ENCODE assay signal across 1 cellular context in the genomic region with DNA sequence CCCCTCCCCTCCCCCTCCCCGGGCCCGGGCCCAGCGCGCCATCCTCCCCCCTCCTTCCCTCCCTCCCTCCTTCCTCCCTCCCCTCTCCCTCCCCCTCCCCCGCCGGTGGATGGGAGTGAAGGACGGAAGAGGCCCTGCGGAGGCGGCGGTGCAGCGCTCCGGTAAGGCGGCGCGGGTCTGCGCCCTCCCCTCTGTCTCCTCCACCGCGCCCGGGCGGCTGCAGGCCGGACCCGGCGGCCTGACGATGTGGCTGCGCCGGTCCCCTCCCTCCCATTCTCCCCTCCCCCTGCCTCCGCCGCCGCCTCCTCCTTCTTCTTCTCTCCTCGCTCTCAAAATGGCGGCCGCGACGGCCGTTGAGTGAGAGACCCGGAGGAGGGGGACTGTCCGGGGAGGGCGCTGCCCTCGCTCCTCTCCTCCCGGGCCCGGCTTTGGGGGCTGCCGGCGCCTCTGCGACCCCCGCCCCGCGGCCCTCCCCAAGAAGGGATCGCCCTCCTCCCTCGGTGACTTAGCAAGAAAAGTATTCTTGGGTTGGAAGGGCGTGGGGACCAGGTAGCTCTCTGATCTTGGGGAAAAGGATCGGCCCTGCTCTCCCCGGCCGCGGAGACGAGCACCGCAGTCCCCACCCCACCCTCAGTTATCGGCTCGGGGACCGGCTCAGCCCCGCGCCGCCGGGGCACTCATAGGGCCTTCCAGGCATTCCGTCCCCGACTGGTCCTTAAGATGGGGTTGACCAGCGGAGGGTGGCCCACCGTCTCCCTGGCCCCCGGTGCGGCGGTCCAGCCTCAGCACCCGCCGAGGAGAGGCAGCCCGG.
TF ChIP-seq lines count a peak whose summit lies in the region.

No MANE protein-coding gene starts in this region.

TF ChIP-seq in HepG2, 621 proteins besides CTCF, POLR2A, EP300 and RAD21 (continued from another document and continues in another):
- TF ChIP-seq, protein P1, sequence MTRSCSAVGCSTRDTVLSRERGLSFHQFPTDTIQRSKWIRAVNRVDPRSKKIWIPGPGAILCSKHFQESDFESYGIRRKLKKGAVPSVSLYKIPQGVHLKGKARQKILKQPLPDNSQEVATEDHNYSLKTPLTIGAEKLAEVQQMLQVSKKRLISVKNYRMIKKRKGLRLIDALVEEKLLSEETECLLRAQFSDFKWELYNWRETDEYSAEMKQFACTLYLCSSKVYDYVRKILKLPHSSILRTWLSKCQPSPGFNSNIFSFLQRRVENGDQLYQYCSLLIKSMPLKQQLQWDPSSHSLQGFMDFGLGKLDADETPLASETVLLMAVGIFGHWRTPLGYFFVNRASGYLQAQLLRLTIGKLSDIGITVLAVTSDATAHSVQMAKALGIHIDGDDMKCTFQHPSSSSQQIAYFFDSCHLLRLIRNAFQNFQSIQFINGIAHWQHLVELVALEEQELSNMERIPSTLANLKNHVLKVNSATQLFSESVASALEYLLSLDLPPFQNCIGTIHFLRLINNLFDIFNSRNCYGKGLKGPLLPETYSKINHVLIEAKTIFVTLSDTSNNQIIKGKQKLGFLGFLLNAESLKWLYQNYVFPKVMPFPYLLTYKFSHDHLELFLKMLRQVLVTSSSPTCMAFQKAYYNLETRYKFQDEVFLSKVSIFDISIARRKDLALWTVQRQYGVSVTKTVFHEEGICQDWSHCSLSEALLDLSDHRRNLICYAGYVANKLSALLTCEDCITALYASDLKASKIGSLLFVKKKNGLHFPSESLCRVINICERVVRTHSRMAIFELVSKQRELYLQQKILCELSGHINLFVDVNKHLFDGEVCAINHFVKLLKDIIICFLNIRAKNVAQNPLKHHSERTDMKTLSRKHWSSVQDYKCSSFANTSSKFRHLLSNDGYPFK (CRISPR knock-in tag; IDR thresholded peaks at IDR 0.05; ENCODE audit: borderline replicate concordance), result peak; percentile 91
- no peak for TF ChIP-seq ZNF572 (CRISPR knock-in tag; IDR thresholded peaks at IDR 0.05)
- TF ChIP-seq ZNF501 (CRISPR knock-in tag; IDR thresholded peaks at IDR 0.05), result 0 out of 2 replicates have a peak, but pooled peaks have one; percentile 40
- peak in 1 of 2 experiments; percentile 41; a peak in 1 of 4 replicates for TF ChIP-seq KLF16 (CRISPR knock-in tag; IDR thresholded peaks at IDR 0.05)
- peak; percentile 21; the same call in 1 of the 2 replicates for TF ChIP-seq ZNF333 (CRISPR knock-in tag; IDR thresholded peaks at IDR 0.05; ENCODE audit: borderline replicate concordance)
- TF ChIP-seq TAF1 (CRISPR knock-in tag; IDR thresholded peaks at IDR 0.05), result peak; percentile 65; the same call in 1 of the 2 replicates
- TF ChIP-seq ZNF564 (CRISPR knock-in tag; IDR thresholded peaks at IDR 0.05), result no peak
- TF ChIP-seq, protein P2, sequence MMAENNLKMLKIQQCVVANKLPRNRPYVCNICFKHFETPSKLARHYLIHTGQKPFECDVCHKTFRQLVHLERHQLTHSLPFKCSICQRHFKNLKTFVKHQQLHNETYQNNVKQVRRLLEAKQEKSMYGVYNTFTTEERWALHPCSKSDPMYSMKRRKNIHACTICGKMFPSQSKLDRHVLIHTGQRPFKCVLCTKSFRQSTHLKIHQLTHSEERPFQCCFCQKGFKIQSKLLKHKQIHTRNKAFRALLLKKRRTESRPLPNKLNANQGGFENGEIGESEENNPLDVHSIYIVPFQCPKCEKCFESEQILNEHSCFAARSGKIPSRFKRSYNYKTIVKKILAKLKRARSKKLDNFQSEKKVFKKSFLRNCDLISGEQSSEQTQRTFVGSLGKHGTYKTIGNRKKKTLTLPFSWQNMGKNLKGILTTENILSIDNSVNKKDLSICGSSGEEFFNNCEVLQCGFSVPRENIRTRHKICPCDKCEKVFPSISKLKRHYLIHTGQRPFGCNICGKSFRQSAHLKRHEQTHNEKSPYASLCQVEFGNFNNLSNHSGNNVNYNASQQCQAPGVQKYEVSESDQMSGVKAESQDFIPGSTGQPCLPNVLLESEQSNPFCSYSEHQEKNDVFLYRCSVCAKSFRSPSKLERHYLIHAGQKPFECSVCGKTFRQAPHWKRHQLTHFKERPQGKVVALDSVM (CRISPR knock-in tag; IDR thresholded peaks at IDR 0.05), result no peak
- TF ChIP-seq ZNF160 (CRISPR knock-in tag; IDR thresholded peaks at IDR 0.05), result peak; percentile 15; the same call in 1 of the 2 replicates
- TF ChIP-seq, protein P3, sequence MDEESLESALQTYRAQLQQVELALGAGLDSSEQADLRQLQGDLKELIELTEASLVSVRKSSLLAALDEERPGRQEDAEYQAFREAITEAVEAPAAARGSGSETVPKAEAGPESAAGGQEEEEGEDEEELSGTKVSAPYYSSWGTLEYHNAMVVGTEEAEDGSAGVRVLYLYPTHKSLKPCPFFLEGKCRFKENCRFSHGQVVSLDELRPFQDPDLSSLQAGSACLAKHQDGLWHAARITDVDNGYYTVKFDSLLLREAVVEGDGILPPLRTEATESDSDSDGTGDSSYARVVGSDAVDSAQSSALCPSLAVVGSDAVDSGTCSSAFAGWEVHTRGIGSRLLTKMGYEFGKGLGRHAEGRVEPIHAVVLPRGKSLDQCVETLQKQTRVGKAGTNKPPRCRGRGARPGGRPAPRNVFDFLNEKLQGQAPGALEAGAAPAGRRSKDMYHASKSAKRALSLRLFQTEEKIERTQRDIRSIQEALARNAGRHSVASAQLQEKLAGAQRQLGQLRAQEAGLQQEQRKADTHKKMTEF (CRISPR knock-in tag; IDR thresholded peaks at IDR 0.05), result peak; percentile 41; the same call in 1 of the 2 replicates
- peak; percentile 57 for TF ChIP-seq KDM2A (CRISPR knock-in tag; IDR thresholded peaks at IDR 0.05; ENCODE audit: borderline replicate concordance, low read depth)
- TF ChIP-seq ZBTB7A (CRISPR knock-in tag; IDR thresholded peaks at IDR 0.05), result no peak
- TF ChIP-seq AGO2 (optimal IDR thresholded peaks at IDR 0.05; ENCODE audit: low read depth, low read length), result peak; percentile 59
- TF ChIP-seq, protein P4, sequence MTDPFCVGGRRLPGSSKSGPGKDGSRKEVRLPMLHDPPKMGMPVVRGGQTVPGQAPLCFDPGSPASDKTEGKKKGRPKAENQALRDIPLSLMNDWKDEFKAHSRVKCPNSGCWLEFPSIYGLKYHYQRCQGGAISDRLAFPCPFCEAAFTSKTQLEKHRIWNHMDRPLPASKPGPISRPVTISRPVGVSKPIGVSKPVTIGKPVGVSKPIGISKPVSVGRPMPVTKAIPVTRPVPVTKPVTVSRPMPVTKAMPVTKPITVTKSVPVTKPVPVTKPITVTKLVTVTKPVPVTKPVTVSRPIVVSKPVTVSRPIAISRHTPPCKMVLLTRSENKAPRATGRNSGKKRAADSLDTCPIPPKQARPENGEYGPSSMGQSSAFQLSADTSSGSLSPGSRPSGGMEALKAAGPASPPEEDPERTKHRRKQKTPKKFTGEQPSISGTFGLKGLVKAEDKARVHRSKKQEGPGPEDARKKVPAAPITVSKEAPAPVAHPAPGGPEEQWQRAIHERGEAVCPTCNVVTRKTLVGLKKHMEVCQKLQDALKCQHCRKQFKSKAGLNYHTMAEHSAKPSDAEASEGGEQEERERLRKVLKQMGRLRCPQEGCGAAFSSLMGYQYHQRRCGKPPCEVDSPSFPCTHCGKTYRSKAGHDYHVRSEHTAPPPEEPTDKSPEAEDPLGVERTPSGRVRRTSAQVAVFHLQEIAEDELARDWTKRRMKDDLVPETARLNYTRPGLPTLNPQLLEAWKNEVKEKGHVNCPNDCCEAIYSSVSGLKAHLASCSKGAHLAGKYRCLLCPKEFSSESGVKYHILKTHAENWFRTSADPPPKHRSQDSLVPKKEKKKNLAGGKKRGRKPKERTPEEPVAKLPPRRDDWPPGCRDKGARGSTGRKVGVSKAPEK (CRISPR knock-in tag; IDR thresholded peaks at IDR 0.05; ENCODE audit: borderline replicate concordance), result no peak
- TF ChIP-seq ZNF235 (CRISPR knock-in tag; IDR thresholded peaks at IDR 0.05; ENCODE audit: borderline replicate concordance), result peak; percentile 84; the same call in 1 of the 2 replicates
- no peak for TF ChIP-seq HHEX (CRISPR knock-in tag; IDR thresholded peaks at IDR 0.05)
- TF ChIP-seq ZNF644 (CRISPR knock-in tag; IDR thresholded peaks at IDR 0.05; ENCODE audit: low read depth), result no peak
- TF ChIP-seq FOXO1 (CRISPR knock-in tag; IDR thresholded peaks at IDR 0.05), result 0 out of 2 replicates have a peak, but pooled peaks have one; percentile 17
- peak; percentile 68 for TF ChIP-seq ASH2L (IDR thresholded peaks at IDR 0.05; ENCODE audit: insufficient read length, low read depth, low read length)
- peak; percentile 39 for TF ChIP-seq PHF8 (CRISPR knock-in tag; IDR thresholded peaks at IDR 0.05)
- TF ChIP-seq PAWR (CRISPR knock-in tag; IDR thresholded peaks at IDR 0.05; ENCODE audit: borderline replicate concordance), result no peak
- TF ChIP-seq GABPB1 (CRISPR knock-in tag; IDR thresholded peaks at IDR 0.05), result peak; percentile 59
- TF ChIP-seq, protein P5, sequence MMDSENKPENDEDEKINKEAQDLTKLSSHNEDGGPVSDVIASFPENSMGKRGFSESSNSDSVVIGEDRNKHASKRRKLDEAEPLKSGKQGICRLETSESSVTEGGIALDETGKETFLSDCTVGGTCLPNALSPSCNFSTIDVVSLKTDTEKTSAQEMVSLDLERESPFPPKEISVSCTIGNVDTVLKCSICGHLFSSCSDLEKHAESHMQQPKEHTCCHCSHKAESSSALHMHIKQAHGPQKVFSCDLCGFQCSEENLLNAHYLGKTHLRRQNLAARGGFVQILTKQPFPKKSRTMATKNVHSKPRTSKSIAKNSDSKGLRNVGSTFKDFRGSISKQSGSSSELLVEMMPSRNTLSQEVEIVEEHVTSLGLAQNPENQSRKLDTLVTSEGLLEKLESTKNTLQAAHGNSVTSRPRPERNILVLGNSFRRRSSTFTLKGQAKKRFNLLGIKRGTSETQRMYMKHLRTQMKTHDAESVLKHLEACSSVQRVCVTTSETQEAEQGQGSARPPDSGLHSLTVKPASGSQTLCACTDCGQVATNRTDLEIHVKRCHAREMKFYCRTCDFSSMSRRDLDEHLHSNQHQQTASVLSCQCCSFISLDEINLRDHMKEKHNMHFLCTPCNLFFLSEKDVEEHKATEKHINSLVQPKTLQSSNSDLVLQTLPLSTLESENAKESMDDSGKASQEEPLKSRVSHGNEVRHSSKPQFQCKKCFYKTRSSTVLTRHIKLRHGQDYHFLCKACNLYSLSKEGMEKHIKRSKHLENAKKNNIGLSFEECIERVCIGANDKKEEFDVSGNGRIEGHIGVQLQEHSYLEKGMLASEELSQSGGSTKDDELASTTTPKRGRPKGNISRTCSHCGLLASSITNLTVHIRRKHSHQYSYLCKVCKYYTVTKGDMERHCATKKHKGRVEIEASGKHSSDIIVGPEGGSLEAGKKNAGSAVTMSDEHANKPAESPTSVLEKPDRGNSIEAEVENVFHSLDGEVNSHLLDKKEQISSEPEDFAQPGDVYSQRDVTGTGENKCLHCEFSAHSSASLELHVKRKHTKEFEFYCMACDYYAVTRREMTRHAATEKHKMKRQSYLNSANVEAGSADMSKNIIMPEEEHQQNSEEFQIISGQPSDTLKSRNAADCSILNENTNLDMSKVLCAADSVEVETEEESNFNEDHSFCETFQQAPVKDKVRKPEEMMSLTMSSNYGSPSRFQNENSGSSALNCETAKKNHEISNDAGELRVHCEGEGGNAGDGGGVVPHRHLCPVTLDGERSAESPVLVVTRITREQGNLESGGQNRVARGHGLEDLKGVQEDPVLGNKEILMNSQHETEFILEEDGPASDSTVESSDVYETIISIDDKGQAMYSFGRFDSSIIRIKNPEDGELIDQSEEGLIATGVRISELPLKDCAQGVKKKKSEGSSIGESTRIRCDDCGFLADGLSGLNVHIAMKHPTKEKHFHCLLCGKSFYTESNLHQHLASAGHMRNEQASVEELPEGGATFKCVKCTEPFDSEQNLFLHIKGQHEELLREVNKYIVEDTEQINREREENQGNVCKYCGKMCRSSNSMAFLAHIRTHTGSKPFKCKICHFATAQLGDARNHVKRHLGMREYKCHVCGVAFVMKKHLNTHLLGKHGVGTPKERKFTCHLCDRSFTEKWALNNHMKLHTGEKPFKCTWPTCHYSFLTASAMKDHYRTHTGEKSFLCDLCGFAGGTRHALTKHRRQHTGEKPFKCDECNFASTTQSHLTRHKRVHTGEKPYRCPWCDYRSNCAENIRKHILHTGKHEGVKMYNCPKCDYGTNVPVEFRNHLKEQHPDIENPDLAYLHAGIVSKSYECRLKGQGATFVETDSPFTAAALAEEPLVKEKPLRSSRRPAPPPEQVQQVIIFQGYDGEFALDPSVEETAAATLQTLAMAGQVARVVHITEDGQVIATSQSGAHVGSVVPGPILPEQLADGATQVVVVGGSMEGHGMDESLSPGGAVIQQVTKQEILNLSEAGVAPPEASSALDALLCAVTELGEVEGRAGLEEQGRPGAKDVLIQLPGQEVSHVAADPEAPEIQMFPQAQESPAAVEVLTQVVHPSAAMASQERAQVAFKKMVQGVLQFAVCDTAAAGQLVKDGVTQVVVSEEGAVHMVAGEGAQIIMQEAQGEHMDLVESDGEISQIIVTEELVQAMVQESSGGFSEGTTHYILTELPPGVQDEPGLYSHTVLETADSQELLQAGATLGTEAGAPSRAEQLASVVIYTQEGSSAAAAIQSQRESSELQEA (CRISPR knock-in tag; IDR thresholded peaks at IDR 0.05; ENCODE audit: not compliant biosample characterization), result no peak
- peak; percentile 75 for TF ChIP-seq ZNF746 (CRISPR knock-in tag; IDR thresholded peaks at IDR 0.05)
- TF ChIP-seq SALL1 (CRISPR knock-in tag; IDR thresholded peaks at IDR 0.05), result 0 out of 2 replicates have a peak, but pooled peaks have one; percentile 9
- TF ChIP-seq YY1 (IDR thresholded peaks at IDR 0.05; ENCODE audit: insufficient read depth, insufficient replicate concordance, low read depth, low read length), result peak; percentile 92
- TF ChIP-seq, protein P6, sequence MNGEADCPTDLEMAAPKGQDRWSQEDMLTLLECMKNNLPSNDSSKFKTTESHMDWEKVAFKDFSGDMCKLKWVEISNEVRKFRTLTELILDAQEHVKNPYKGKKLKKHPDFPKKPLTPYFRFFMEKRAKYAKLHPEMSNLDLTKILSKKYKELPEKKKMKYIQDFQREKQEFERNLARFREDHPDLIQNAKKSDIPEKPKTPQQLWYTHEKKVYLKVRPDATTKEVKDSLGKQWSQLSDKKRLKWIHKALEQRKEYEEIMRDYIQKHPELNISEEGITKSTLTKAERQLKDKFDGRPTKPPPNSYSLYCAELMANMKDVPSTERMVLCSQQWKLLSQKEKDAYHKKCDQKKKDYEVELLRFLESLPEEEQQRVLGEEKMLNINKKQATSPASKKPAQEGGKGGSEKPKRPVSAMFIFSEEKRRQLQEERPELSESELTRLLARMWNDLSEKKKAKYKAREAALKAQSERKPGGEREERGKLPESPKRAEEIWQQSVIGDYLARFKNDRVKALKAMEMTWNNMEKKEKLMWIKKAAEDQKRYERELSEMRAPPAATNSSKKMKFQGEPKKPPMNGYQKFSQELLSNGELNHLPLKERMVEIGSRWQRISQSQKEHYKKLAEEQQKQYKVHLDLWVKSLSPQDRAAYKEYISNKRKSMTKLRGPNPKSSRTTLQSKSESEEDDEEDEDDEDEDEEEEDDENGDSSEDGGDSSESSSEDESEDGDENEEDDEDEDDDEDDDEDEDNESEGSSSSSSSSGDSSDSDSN (CRISPR knock-in tag; IDR thresholded peaks at IDR 0.05), result peak; percentile 30; the same call in 1 of the 2 replicates
- TF ChIP-seq ZNF446 (CRISPR knock-in tag; IDR thresholded peaks at IDR 0.05), result peak; percentile 17; the same call in 1 of the 2 replicates
- no peak for TF ChIP-seq KDM4B (CRISPR knock-in tag; IDR thresholded peaks at IDR 0.05)
- TF ChIP-seq ADNP (CRISPR knock-in tag; IDR thresholded peaks at IDR 0.05), result no peak
- TF ChIP-seq, protein P7, sequence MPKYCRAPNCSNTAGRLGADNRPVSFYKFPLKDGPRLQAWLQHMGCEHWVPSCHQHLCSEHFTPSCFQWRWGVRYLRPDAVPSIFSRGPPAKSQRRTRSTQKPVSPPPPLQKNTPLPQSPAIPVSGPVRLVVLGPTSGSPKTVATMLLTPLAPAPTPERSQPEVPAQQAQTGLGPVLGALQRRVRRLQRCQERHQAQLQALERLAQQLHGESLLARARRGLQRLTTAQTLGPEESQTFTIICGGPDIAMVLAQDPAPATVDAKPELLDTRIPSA (CRISPR knock-in tag; IDR thresholded peaks at IDR 0.05; ENCODE audit: borderline replicate concordance), result no peak
